In genomic region chr6:44237021-44237812, GRCh38 we compare ENCODE assay signal across 8 cellular contexts. TPM values are rescaled to one million over a fixed set of nuclear protein-coding genes. Genes with fewer than 3 reads are reported as not detected.
DNase-seq lines count a peak whose midpoint lies in the region; ATAC-seq and TF ChIP-seq lines count a peak whose summit lies in the region.

No MANE protein-coding gene starts in this region.

- no peaks in the 10 kb centered on the region for H3K36me3 ChIP-seq in effector memory CD4-positive, alpha-beta T cell (ENCODE audit: control insufficient read depth, insufficient read depth, low read length)
- H3K36me3 ChIP-seq in lung (ENCODE audit: control insufficient read depth in 2 of 2, insufficient read depth in 2 of 2, low read length in 2 of 2): peaks cover 0 to 4% of the 10 kb centered on the region in 2 donors

- DNase-seq in Ammon's horn (ENCODE audit: low spot score): peak; percentile 82
- DNase-seq in NCI-H774 (lab: John Stamatoyannopoulos, UW): peak; percentile 88
- peak; percentile 80 for DNase-seq in activated CD4-positive, alpha-beta memory T cell treated with anti-CD3 and anti-CD28 coated beads, Interleukin-2, amount 10 ng/mL, durations not matched to agents 7 days and 5 days
- peak; percentile 61 to 64 (median 61) for DNase-seq in effector memory CD4-positive, alpha-beta T cell
- DNase-seq in lung (ENCODE audit: low spot score): peak; percentile 92
- peak; percentile 55 for DNase-seq in stimulated activated CD8-positive, alpha-beta memory T cell treated with anti-CD3 and anti-CD28 coated beads, Interleukin-12 subunit alpha, Interleukin-12 subunit beta, amount 100 ng/mL, for 4 hours (ENCODE audit: low read depth)

- no peaks in the 10 kb centered on the region for H3K27me3 ChIP-seq in effector memory CD4-positive, alpha-beta T cell (replicated peaks; ENCODE audit: control insufficient read depth, insufficient read depth, low read length, poor library complexity, severe bottlenecking)
- no peaks in the 10 kb centered on the region for H3K27me3 ChIP-seq in lung (ENCODE audit: control insufficient read depth, insufficient read depth)

- no peaks in the 10 kb centered on the region for H3K36me3 Mint-ChIP-seq in activated CD4-positive, alpha-beta memory T cell treated with anti-CD3 and anti-CD28 coated beads, Interleukin-2, amount 10 ng/mL, durations not matched to agents 7 days and 5 days (ENCODE audit: low read depth)

- CTCF ChIA-PET in activated CD4-positive, alpha-beta memory T cell treated with anti-CD3 and anti-CD28 coated beads, Interleukin-2, amount 10 ng/mL, durations not matched to agents 7 days and 5 days (lab: Charles Lee): interaction anchor here (0.6 to 2.3 kb wide), 15 partner anchors 9 to 1539 kb away, joined by 3 to 27 read pairs (median 5); partner anchors contain the start of genes HSP90AB1, SLC29A1 and SLC35B2

- peaks cover 5% of the 10 kb centered on the region for H3K4me1 ChIP-seq in effector memory CD4-positive, alpha-beta T cell (ENCODE audit: control insufficient read depth, insufficient read depth, low read length, poor library complexity, severe bottlenecking)
- H3K4me1 ChIP-seq in lung (ENCODE audit: control insufficient read depth in 2 of 2, insufficient read depth in 2 of 2, low read length in 2 of 2): peaks cover 0 to 7% of the 10 kb centered on the region in 2 donors

- H3K27ac Mint-ChIP-seq in activated CD4-positive, alpha-beta memory T cell treated with anti-CD3 and anti-CD28 coated beads, Interleukin-2, amount 10 ng/mL, durations not matched to agents 7 days and 5 days: peak overlapping the region; percentile 89

- POLR2A ChIA-PET in activated CD4-positive, alpha-beta memory T cell treated with anti-CD3 and anti-CD28 coated beads, Interleukin-2, amount 10 ng/mL, durations not matched to agents 7 days and 5 days (lab: Charles Lee): interaction anchor here (0.7 to 5.6 kb wide), 6 partner anchors 9 to 27 kb away, joined by 3 to 48 read pairs (median 4); partner anchors contain the start of genes HSP90AB1 and SLC29A1

- no peaks in the 10 kb centered on the region for H3K9me3 Mint-ChIP-seq in activated CD4-positive, alpha-beta memory T cell treated with anti-CD3 and anti-CD28 coated beads, Interleukin-2, amount 10 ng/mL, durations not matched to agents 7 days and 5 days

- H3K9me3 ChIP-seq in effector memory CD4-positive, alpha-beta T cell (ENCODE audit: control insufficient read depth, low read length): no peaks in the 10 kb centered on the region
- H3K9me3 ChIP-seq in lung (ENCODE audit: control insufficient read depth in 2 of 2, insufficient read depth in 1 of 2, low read length in 1 of 2): no peaks in the 10 kb centered on the region

- ATAC-seq in GM19372 (IDR thresholded peaks at IDR 0.05; ENCODE audit: low read depth, unreplicated experiment) (peak; percentile 47), HG03571 (IDR thresholded peaks at IDR 0.05; ENCODE audit: unreplicated experiment) (peak; percentile 47), lung (ENCODE audit: insufficient read depth, low FRiP score) (peak; percentile 93)

- peak overlapping the region; percentile 75 for H3K4me3 ChIP-seq in effector memory CD4-positive, alpha-beta T cell (ENCODE audit: insufficient read depth, low read depth, low read length, poor library complexity, severe bottlenecking)
- H3K4me3 ChIP-seq in lung: peak overlapping the region; percentile 58

- no peak for TF ChIP-seq CTCF in lung (IDR thresholded peaks at IDR 0.05; ENCODE audit: control extremely low read depth, extremely low read depth)

- WGBS in lung, 2 donors: 30 to 36% methylated on average over 22 of the region's 22 CpGs

- peak overlapping the region; percentile 87 for H3K27ac ChIP-seq in effector memory CD4-positive, alpha-beta T cell (ENCODE audit: insufficient read depth, low read length, poor library complexity, severe bottlenecking)
- H3K27ac ChIP-seq in lung (ENCODE audit: low read depth in 1 of 2, low read length in 1 of 2): peak overlapping the region; percentile 95 to 96

- H3K4me3 Mint-ChIP-seq in activated CD4-positive, alpha-beta memory T cell treated with anti-CD3 and anti-CD28 coated beads, Interleukin-2, amount 10 ng/mL, durations not matched to agents 7 days and 5 days: peak overlapping the region; percentile 81

- H3K27me3 Mint-ChIP-seq in activated CD4-positive, alpha-beta memory T cell treated with anti-CD3 and anti-CD28 coated beads, Interleukin-2, amount 10 ng/mL, durations not matched to agents 7 days and 5 days: no peaks in the 10 kb centered on the region

- peaks cover 29% of the 10 kb centered on the region for H3K4me1 Mint-ChIP-seq in activated CD4-positive, alpha-beta memory T cell treated with anti-CD3 and anti-CD28 coated beads, Interleukin-2, amount 10 ng/mL, durations not matched to agents 7 days and 5 days

RNA-seq across cellular contexts. Expression of gene HSP90AB1, which starts 9.7 kb away (rescaled TPM):
- 100 to 1,000 TPM; 478 to 479 TPM for total RNA-seq in activated CD4-positive, alpha-beta memory T cell treated with anti-CD3 and anti-CD28 coated beads, Interleukin-2, amount 10 ng/mL, durations not matched to agents 7 days and 5 days
- total RNA-seq in lung: 100 to 1,000 TPM; 458 to 700 TPM
- 100 to 1,000 TPM; 289 to 560 TPM for polyA plus RNA-seq in lung

RNA-seq across cellular contexts. Expression of gene SLC29A1, which starts 13.8 kb away (rescaled TPM):
- total RNA-seq in activated CD4-positive, alpha-beta memory T cell treated with anti-CD3 and anti-CD28 coated beads, Interleukin-2, amount 10 ng/mL, durations not matched to agents 7 days and 5 days: 10 to 100 TPM; 24.8 to 25.4 TPM
- 10 to 100 TPM; 19.1 to 42.7 TPM for total RNA-seq in lung
- polyA plus RNA-seq in lung: 10 to 100 TPM; 20.3 to 32.5 TPM

RNA-seq across cellular contexts. Expression of gene SLC35B2, which starts 20.1 kb away (rescaled TPM):
- 10 to 100 TPM; 35.8 to 37.2 TPM for total RNA-seq in activated CD4-positive, alpha-beta memory T cell treated with anti-CD3 and anti-CD28 coated beads, Interleukin-2, amount 10 ng/mL, durations not matched to agents 7 days and 5 days
- 10 to 100 TPM; 29.9 to 44.4 TPM for total RNA-seq in lung
- 10 to 100 TPM; 15.0 to 39.9 TPM for polyA plus RNA-seq in lung

RNA-seq across cellular contexts. Expression of gene MYMX, which starts 20.5 kb away (rescaled TPM):
- total RNA-seq in activated CD4-positive, alpha-beta memory T cell treated with anti-CD3 and anti-CD28 coated beads, Interleukin-2, amount 10 ng/mL, durations not matched to agents 7 days and 5 days: not detected
- total RNA-seq in lung: not detected
- under 1 TPM in 1 of 2 donors, not detected in 1; 0.21 TPM for polyA plus RNA-seq in lung

RNA-seq across cellular contexts. Expression of gene NFKBIE, which starts 28.1 kb away (rescaled TPM):
- 10 to 100 TPM; 20.8 to 21.7 TPM for total RNA-seq in activated CD4-positive, alpha-beta memory T cell treated with anti-CD3 and anti-CD28 coated beads, Interleukin-2, amount 10 ng/mL, durations not matched to agents 7 days and 5 days
- 10 to 100 TPM; 13.1 to 20.1 TPM for total RNA-seq in lung
- 10 to 100 TPM; 20.7 to 40.6 TPM for polyA plus RNA-seq in lung

Comparison
In these comparisons a context has a peak if more than half of its experiments do, and no peak if none do; other contexts are left out.
1. Peak in every context shown above with its lines: DNase-seq, ATAC-seq, H3K4me3 ChIP-seq and H3K27ac ChIP-seq.